ENCODE assay signal across 20 cellular contexts in the genomic region with DNA sequence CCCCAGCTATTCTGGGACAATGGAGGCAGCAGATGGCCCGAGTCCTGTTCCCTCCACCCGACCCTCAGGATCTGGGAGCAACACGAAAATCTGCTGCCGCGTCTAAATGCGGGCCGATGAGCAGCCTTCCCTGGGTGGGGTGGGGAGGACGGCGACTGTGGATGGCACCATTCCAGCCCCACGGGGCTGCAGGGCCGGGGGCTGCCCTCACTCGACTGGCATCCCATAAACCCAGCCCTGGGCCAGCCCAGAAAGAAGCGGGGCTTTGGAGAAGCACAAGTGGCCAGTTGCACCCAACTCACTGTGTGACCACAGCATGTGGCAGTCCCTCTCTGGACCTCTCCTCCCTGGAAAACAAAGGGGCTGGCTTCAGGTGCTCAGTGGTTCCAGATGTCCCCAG. TPM values are rescaled to one million over a fixed set of nuclear protein-coding genes. Genes with fewer than 3 reads are reported as not detected.
DNase-seq lines count a peak whose midpoint lies in the region; ATAC-seq, FAIRE-seq and TF ChIP-seq lines count a peak whose summit lies in the region.
"Had no signal": no experiment of that assay in that cellular context is flagged by ENCODE, and none has a peak within 500 bp of the region (broad histone marks: within the 10 kb centered on the region; RNA-seq: fewer than 3 reads in every experiment).

No MANE protein-coding gene starts in this region.

- FAIRE-seq in H1 (lab: Jason Lieb, UNC) = no peak
- FAIRE-seq in GM19239 (lab: Jason Lieb, UNC) = no peak
- FAIRE-seq: H54 had no signal

- H2BK120ac ChIP-seq in H1 (replicated peaks; ENCODE audit: low read depth, low read length) = no peak overlapping the region

- POLR2A ChIA-PET in activated CD8-positive, alpha-beta T cell treated with anti-CD3 and anti-CD28 coated beads, Interleukin-2, amount 10 ng/mL, durations not matched to agents 7 days and 5 days (lab: Charles Lee) = no interaction called here
- POLR2A ChIA-PET in activated CD8-positive, alpha-beta T cell treated with anti-CD3 and anti-CD28 coated beads for 36 hours (lab: Charles Lee) = no interaction called here
- POLR2A ChIA-PET in H1 (lab: Charles Lee; ENCODE audit: partially characterized antibody) = interaction anchor here (0.6 kb wide), 1 partner anchor 161 kb away, joined by 3 read pairs; no protein-coding TSS in a partner anchor

- no peak overlapping the region for H4K8ac ChIP-seq in H1 (ENCODE audit: extremely low read depth, insufficient read depth, low read length)

- 82% methylated on average over 13 of the region's 13 CpGs; no CpG with 5 or more reads in 1 of the 2 experiments for WGBS in H1 (ENCODE audit: extremely low coverage in 1 of 2, insufficient coverage in 1 of 2, insufficient read length in 1 of 2, insufficient replicate concordance in 2 of 2, low coverage in 1 of 2, low lambda C conversion rate in 2 of 2, missing lambda C conversion rate in 1 of 2), 2 experiments

- no peak overlapping the region for H3K56ac ChIP-seq in H1 (replicated peaks; ENCODE audit: insufficient read length, low read depth, low read length)

- H3K4me2 ChIP-seq in H1 (ENCODE audit: insufficient read depth in 1 of 2, low read depth in 2 of 2, low read length in 2 of 2) = no peak overlapping the region

- no peak overlapping the region for H3K9ac ChIP-seq in H1 (replicated peaks in 1 of 4; ENCODE audit: extremely low read depth in 1 of 4, low read depth in 3 of 4, low read length in 3 of 4)

- TF ChIP-seq POLR2A in H1 (IDR thresholded peaks at IDR 0.05; ENCODE audit: control extremely low read depth in 1 of 2, low read depth in 2 of 2, low read length in 2 of 2) = no peak

- H3K4me3 ChIP-seq in H1 (ENCODE audit: extremely low read depth in 1 of 4, insufficient read depth in 2 of 4, low read depth in 3 of 4, low read length in 4 of 4) = no peak overlapping the region

- H3K4me3 Mint-ChIP-seq in activated CD8-positive, alpha-beta T cell treated with anti-CD3 and anti-CD28 coated beads, Interleukin-2, amount 10 ng/mL, durations not matched to agents 7 days and 5 days = no peak overlapping the region
- no peak overlapping the region for H3K4me3 Mint-ChIP-seq in activated CD8-positive, alpha-beta T cell treated with anti-CD3 and anti-CD28 coated beads for 36 hours
- H3K4me3 Mint-ChIP-seq in stimulated activated effector memory CD8-positive, alpha-beta T cell treated with anti-CD3 and anti-CD28 coated beads, Interleukin-12 subunit alpha, Interleukin-12 subunit beta, amount 100 ng/mL, for 72 hours = no peak overlapping the region
- H3K4me3 Mint-ChIP-seq: CD8-positive, alpha-beta memory T cell had no signal

- TF ChIP-seq RAD21 in H1 (IDR thresholded peaks at IDR 0.05 in 1 of 2, conservative IDR thresholded peaks at IDR 0.05 in 1 of 2; ENCODE audit: low read depth in 2 of 2, low read length in 2 of 2) = no peak

- H3K79me2 ChIP-seq in H1 (ENCODE audit: control insufficient read depth in 1 of 2, insufficient read depth in 2 of 2, low read length in 2 of 2) = no peaks in the 10 kb centered on the region; a peak in 1 of 4 replicates

- no peak overlapping the region for H4K91ac ChIP-seq in H1 (replicated peaks; ENCODE audit: insufficient read length, low read length)

- no peaks in the 10 kb centered on the region; the same call in 1 of the 2 replicates for H3K23me2 ChIP-seq in H1 (ENCODE audit: low read depth, low read length)

- H3K27ac ChIP-seq in H1 (ENCODE audit: low read depth, low read length) = no peak overlapping the region
- H3K27ac ChIP-seq: C4-2B had no signal

- intact Hi-C loops in activated CD8-positive, alpha-beta T cell treated with anti-CD3 and anti-CD28 coated beads for 36 hours (cut with micrococcal nuclease) = no loop called here

- H3K79me1 ChIP-seq in H1 (ENCODE audit: low read depth, low read length) = no peaks in the 10 kb centered on the region

- H3K4me1 ChIP-seq in H1 (replicated peaks in 1 of 4; ENCODE audit: control insufficient read depth in 3 of 4, insufficient read depth in 4 of 4, low read length in 3 of 4) = no peaks in the 10 kb centered on the region; a peak in 4 of 7 replicates

- CTCF ChIA-PET in activated CD8-positive, alpha-beta T cell treated with anti-CD3 and anti-CD28 coated beads, Interleukin-2, amount 10 ng/mL, durations not matched to agents 7 days and 5 days (lab: Charles Lee) = interaction anchor here (1.0 kb wide), 1 partner anchor 9 kb away, joined by 3 read pairs; no protein-coding TSS in a partner anchor
- CTCF ChIA-PET in activated CD8-positive, alpha-beta T cell treated with anti-CD3 and anti-CD28 coated beads for 36 hours (lab: Charles Lee) = interaction anchor here (1.0 kb wide), 1 partner anchor 25 kb away, joined by 3 read pairs; no protein-coding TSS in a partner anchor
- CTCF ChIA-PET in H1 (lab: Charles Lee; ENCODE audit: partially characterized antibody) = interaction anchor here (0.9 to 1.4 kb wide), 9 partner anchors 8 to 151 kb away, joined by 3 to 5 read pairs (median 3); a partner anchor contains a TSS

- no peaks in the 10 kb centered on the region; a peak in 1 of 8 replicates for H3K36me3 ChIP-seq in H1 (ENCODE audit: control insufficient read depth in 2 of 4, insufficient read depth in 4 of 4, low read length in 3 of 4)

- H3K27me3 Mint-ChIP-seq in activated CD8-positive, alpha-beta T cell treated with anti-CD3 and anti-CD28 coated beads, Interleukin-2, amount 10 ng/mL, durations not matched to agents 7 days and 5 days (ENCODE audit: low read depth) = no peaks in the 10 kb centered on the region
- no peaks in the 10 kb centered on the region for H3K27me3 Mint-ChIP-seq in activated CD8-positive, alpha-beta T cell treated with anti-CD3 and anti-CD28 coated beads for 36 hours
- H3K27me3 Mint-ChIP-seq: CD8-positive, alpha-beta memory T cell had no signal

- no peak overlapping the region for H2BK5ac ChIP-seq in H1 (ENCODE audit: low read depth, low read length)

- H4K20me1 ChIP-seq in H1 (replicated peaks in 1 of 2; ENCODE audit: control insufficient read depth in 1 of 2, insufficient read depth in 2 of 2, low read length in 2 of 2) = peaks cover 0 to 2% of the 10 kb centered on the region in 2 experiments

- H2BK20ac ChIP-seq in H1 (ENCODE audit: low read length) = no peak overlapping the region

- H3K4me1 Mint-ChIP-seq in activated CD8-positive, alpha-beta T cell treated with anti-CD3 and anti-CD28 coated beads, Interleukin-2, amount 10 ng/mL, durations not matched to agents 7 days and 5 days (ENCODE audit: low read depth) = peaks cover 13% of the 10 kb centered on the region
- peaks cover 9% of the 10 kb centered on the region for H3K4me1 Mint-ChIP-seq in activated CD8-positive, alpha-beta T cell treated with anti-CD3 and anti-CD28 coated beads for 36 hours (ENCODE audit: low read depth)
- peaks cover 23% of the 10 kb centered on the region for H3K4me1 Mint-ChIP-seq in stimulated activated effector memory CD8-positive, alpha-beta T cell treated with anti-CD3 and anti-CD28 coated beads, Interleukin-12 subunit alpha, Interleukin-12 subunit beta, amount 100 ng/mL, for 72 hours

- no peak overlapping the region for H3K14ac ChIP-seq in H1 (ENCODE audit: insufficient read length)

- no peak overlapping the region for H3K23ac ChIP-seq in H1 (ENCODE audit: insufficient read length)

- H2AFZ ChIP-seq in H1 (ENCODE audit: low read length) = no peak overlapping the region

- no peak overlapping the region for H3K18ac ChIP-seq in H1 (ENCODE audit: extremely low read depth, low read length)

- H3K9me3 ChIP-seq in H1 (ENCODE audit: insufficient read depth in 2 of 2, low read depth in 1 of 2, low read length in 1 of 2) = no peaks in the 10 kb centered on the region

- no peak overlapping the region for H2AK5ac ChIP-seq in H1 (ENCODE audit: low read depth, low read length)

- no peak for TF ChIP-seq CTCF in activated CD8-positive, alpha-beta T cell treated with anti-CD3 and anti-CD28 coated beads for 36 hours (IDR thresholded peaks at IDR 0.05)
- TF ChIP-seq CTCF in H1 (IDR thresholded peaks at IDR 0.05; ENCODE audit: control extremely low read depth in 1 of 3, insufficient read depth in 1 of 3, low read depth in 1 of 3, low read length in 3 of 3) = no peak

- H2BK15ac ChIP-seq in H1 (ENCODE audit: low read length) = no peak overlapping the region

- H3K9me3 Mint-ChIP-seq in activated CD8-positive, alpha-beta T cell treated with anti-CD3 and anti-CD28 coated beads, Interleukin-2, amount 10 ng/mL, durations not matched to agents 7 days and 5 days (ENCODE audit: insufficient read depth) = no peaks in the 10 kb centered on the region
- no peaks in the 10 kb centered on the region for H3K9me3 Mint-ChIP-seq in activated CD8-positive, alpha-beta T cell treated with anti-CD3 and anti-CD28 coated beads for 36 hours
- no peaks in the 10 kb centered on the region for H3K9me3 Mint-ChIP-seq in stimulated activated effector memory CD8-positive, alpha-beta T cell treated with anti-CD3 and anti-CD28 coated beads, Interleukin-12 subunit alpha, Interleukin-12 subunit beta, amount 100 ng/mL, for 72 hours
- H3K9me3 Mint-ChIP-seq: CD8-positive, alpha-beta memory T cell had no signal

- 0 out of 2 replicates have a peak overlapping the region, but pooled peaks have one; percentile 14 for H2BK12ac ChIP-seq in H1 (ENCODE audit: low read depth, low read length)

- no peak for TF ChIP-seq EP300 in H1 (IDR thresholded peaks at IDR 0.05; ENCODE audit: borderline replicate concordance in 1 of 2, low read depth in 2 of 2, low read length in 2 of 2)

- H3K36me3 Mint-ChIP-seq in activated CD8-positive, alpha-beta T cell treated with anti-CD3 and anti-CD28 coated beads, Interleukin-2, amount 10 ng/mL, durations not matched to agents 7 days and 5 days (ENCODE audit: low read depth) = peaks cover 43% of the 10 kb centered on the region
- H3K36me3 Mint-ChIP-seq in activated CD8-positive, alpha-beta T cell treated with anti-CD3 and anti-CD28 coated beads for 36 hours (ENCODE audit: low read depth) = peaks cover 27% of the 10 kb centered on the region
- peaks cover 74% of the 10 kb centered on the region for H3K36me3 Mint-ChIP-seq in stimulated activated effector memory CD8-positive, alpha-beta T cell treated with anti-CD3 and anti-CD28 coated beads, Interleukin-12 subunit alpha, Interleukin-12 subunit beta, amount 100 ng/mL, for 72 hours

- no peak overlapping the region for H3K4ac ChIP-seq in H1 (replicated peaks; ENCODE audit: insufficient read length, low read depth, low read length)

- peak overlapping the region; percentile 9 for H3K27ac Mint-ChIP-seq in activated CD8-positive, alpha-beta T cell treated with anti-CD3 and anti-CD28 coated beads, Interleukin-2, amount 10 ng/mL, durations not matched to agents 7 days and 5 days
- no peak overlapping the region for H3K27ac Mint-ChIP-seq in activated CD8-positive, alpha-beta T cell treated with anti-CD3 and anti-CD28 coated beads for 36 hours
- peak overlapping the region; percentile 58 for H3K27ac Mint-ChIP-seq in stimulated activated effector memory CD8-positive, alpha-beta T cell treated with anti-CD3 and anti-CD28 coated beads, Interleukin-12 subunit alpha, Interleukin-12 subunit beta, amount 100 ng/mL, for 72 hours
- H3K27ac Mint-ChIP-seq: CD8-positive, alpha-beta memory T cell had no signal

- H3K27me3 ChIP-seq in H1 (replicated peaks in 1 of 4; ENCODE audit: control insufficient read depth in 3 of 4, extremely low read depth in 1 of 4, insufficient read depth in 3 of 4, low read length in 3 of 4) = no peaks in the 10 kb centered on the region; a peak in 1 of 7 replicates

- no peak for ATAC-seq in activated CD8-positive, alpha-beta T cell treated with anti-CD3 and anti-CD28 coated beads, Interleukin-2, amount 10 ng/mL, durations not matched to agents 7 days and 5 days
- no peak for ATAC-seq in activated CD8-positive, alpha-beta T cell treated with anti-CD3 and anti-CD28 coated beads for 36 hours
- ATAC-seq in stimulated activated effector memory CD8-positive, alpha-beta T cell treated with anti-CD3 and anti-CD28 coated beads, Interleukin-12 subunit alpha, Interleukin-12 subunit beta, amount 100 ng/mL, for 72 hours = no peak
- no peak for ATAC-seq in GM21360 (IDR thresholded peaks at IDR 0.05; ENCODE audit: unreplicated experiment)

- DNase-seq in activated CD8-positive, alpha-beta T cell treated with anti-CD3 and anti-CD28 coated beads, Interleukin-2, amount 10 ng/mL, durations not matched to agents 7 days and 5 days = no peak
- no peak for DNase-seq in activated CD8-positive, alpha-beta T cell treated with anti-CD3 and anti-CD28 coated beads for 36 hours
- DNase-seq in NCI-H1694 treated with DMSO at 0.1 percent for 48 hours (lab: John Stamatoyannopoulos, UW) (peak; percentile 74), H1 (ENCODE audit: low read depth in 1 of 2, low spot score in 2 of 2) (no peak), GM19239 (ENCODE audit: insufficient read length, low spot score) (no peak)
- no peak for DNase-seq in stimulated activated effector memory CD8-positive, alpha-beta T cell treated with anti-CD3 and anti-CD28 coated beads, Interleukin-12 subunit alpha, Interleukin-12 subunit beta, amount 100 ng/mL, for 72 hours (ENCODE audit: low spot score in 2 of 2)
- no peak for DNase-seq in activated CD4-positive, alpha-beta T cell treated with anti-CD3 and anti-CD28 coated beads for 48 hours
- DNase-seq: Calu3; CD8-positive, alpha-beta memory T cell; DMS53; GDM1; Karpas-422; MV-4-11; NCI-H187 treated with DMSO at 0.1 percent for 48 hours; NCI-H226; NCI-H510A treated with DMSO at 0.1 percent for 48 hours; SHP77 had no signal

- no peak overlapping the region for H4K5ac ChIP-seq in H1 (ENCODE audit: insufficient read length, low read depth, low read length)

RNA-seq across cellular contexts. Expression of a gene that starts 18.6 kb away (rescaled TPM):
- 100 to 1,000 TPM; 227 to 232 TPM for total RNA-seq in activated CD8-positive, alpha-beta T cell treated with anti-CD3 and anti-CD28 coated beads, Interleukin-2, amount 10 ng/mL, durations not matched to agents 7 days and 5 days
- 100 to 1,000 TPM; 155 to 160 TPM for total RNA-seq in activated CD8-positive, alpha-beta T cell treated with anti-CD3 and anti-CD28 coated beads for 36 hours
- 1.7 and 1.8 TPM in 2 replicates for total RNA-seq in H1 (2021; fragmentation: NEBNext Ultra II Directional; extraction: Animal tissue kit (Norgen Biotek cat#: 25700))
- 5.5 and 8.0 TPM in 2 replicates for polyA plus RNA-seq in H1 (2011; rRNA removed)
- polyA plus RNA-seq in H1 (2011; cell fraction: cytosol; rRNA removed) = 5.4 TPM
- 11.5 TPM for polyA plus RNA-seq in H1 (2011; cell fraction: nucleus; rRNA removed)
- polyA plus RNA-seq in H1 (2012, experiment 1 of 2) = 1.7 to 3.1 TPM (median 2.6 TPM) in 4 replicates
- polyA plus RNA-seq in H1 (2012, experiment 2 of 2) = 1.5 TPM
- 2.4 TPM for polyA plus RNA-seq in H1 (2013, experiment 1 of 2)
- 2.8 TPM for polyA plus RNA-seq in H1 (2013, experiment 2 of 2)
- polyA minus RNA-seq in H1 (2011; rRNA and poly(A)+ RNA removed) = 1.3 and 1.6 TPM in 2 replicates
- polyA minus RNA-seq in H1 (2011; cell fraction: cytosol; rRNA and poly(A)+ RNA removed) = 6.8 TPM
- polyA minus RNA-seq in H1 (2011; cell fraction: nucleus; rRNA and poly(A)+ RNA removed) = 4.9 TPM

RNA-seq across cellular contexts. Expression of a gene that starts 40.3 kb away (rescaled TPM):
- under 1 TPM; 0.05 to 0.08 TPM for total RNA-seq in activated CD8-positive, alpha-beta T cell treated with anti-CD3 and anti-CD28 coated beads, Interleukin-2, amount 10 ng/mL, durations not matched to agents 7 days and 5 days
- total RNA-seq in activated CD8-positive, alpha-beta T cell treated with anti-CD3 and anti-CD28 coated beads for 36 hours = under 1 TPM; 0.51 to 0.52 TPM
- total RNA-seq in H1 (2021; fragmentation: NEBNext Ultra II Directional; extraction: Animal tissue kit (Norgen Biotek cat#: 25700)) = 0.63 and 0.88 TPM in 2 replicates
- 0.88 and 1.3 TPM in 2 replicates for polyA plus RNA-seq in H1 (2011; rRNA removed)
- 0.70 TPM for polyA plus RNA-seq in H1 (2011; cell fraction: cytosol; rRNA removed)
- 2.5 TPM for polyA plus RNA-seq in H1 (2011; cell fraction: nucleus; rRNA removed)
- 0.71 to 1.4 TPM (median 0.83 TPM) in 4 replicates for polyA plus RNA-seq in H1 (2012, experiment 1 of 2)
- 0.37 TPM for polyA plus RNA-seq in H1 (2012, experiment 2 of 2)
- 0.41 TPM for polyA plus RNA-seq in H1 (2013, experiment 1 of 2)
- 0.35 TPM for polyA plus RNA-seq in H1 (2013, experiment 2 of 2)
- 0.50 and 0.54 TPM in 2 replicates for polyA minus RNA-seq in H1 (2011; rRNA and poly(A)+ RNA removed)
- 0.73 TPM for polyA minus RNA-seq in H1 (2011; cell fraction: cytosol; rRNA and poly(A)+ RNA removed)
- polyA minus RNA-seq in H1 (2011; cell fraction: nucleus; rRNA and poly(A)+ RNA removed) = 0.40 TPM

RNA-seq across cellular contexts. Expression of a gene that starts 51.7 kb away (rescaled TPM):
- total RNA-seq in activated CD8-positive, alpha-beta T cell treated with anti-CD3 and anti-CD28 coated beads, Interleukin-2, amount 10 ng/mL, durations not matched to agents 7 days and 5 days = under 1 TPM in 1 of 2 experiments, not detected in 1; 0.31 TPM
- under 1 TPM; 0.09 to 0.18 TPM for total RNA-seq in activated CD8-positive, alpha-beta T cell treated with anti-CD3 and anti-CD28 coated beads for 36 hours
- 14.4 and 14.6 TPM in 2 replicates for total RNA-seq in H1 (2021; fragmentation: NEBNext Ultra II Directional; extraction: Animal tissue kit (Norgen Biotek cat#: 25700))
- polyA plus RNA-seq in H1 (2011; rRNA removed) = 13.5 and 17.4 TPM in 2 replicates
- polyA plus RNA-seq in H1 (2011; cell fraction: cytosol; rRNA removed) = 11.2 TPM
- 23.7 TPM for polyA plus RNA-seq in H1 (2011; cell fraction: nucleus; rRNA removed)
- 7.9 to 13.1 TPM (median 11.6 TPM) in 4 replicates for polyA plus RNA-seq in H1 (2012, experiment 1 of 2)
- 11.4 TPM for polyA plus RNA-seq in H1 (2012, experiment 2 of 2)
- 9.2 TPM for polyA plus RNA-seq in H1 (2013, experiment 1 of 2)
- polyA plus RNA-seq in H1 (2013, experiment 2 of 2) = 9.2 TPM
- 6.8 and 7.5 TPM in 2 replicates for polyA minus RNA-seq in H1 (2011; rRNA and poly(A)+ RNA removed)
- 11.4 TPM for polyA minus RNA-seq in H1 (2011; cell fraction: cytosol; rRNA and poly(A)+ RNA removed)
- 5.0 TPM for polyA minus RNA-seq in H1 (2011; cell fraction: nucleus; rRNA and poly(A)+ RNA removed)

Comparison
In these comparisons a context has a peak if more than half of its experiments do, and no peak if none do; other contexts are left out.
1. RNA of a gene that starts 18.6 kb away (total RNA-seq): 227 to 232 TPM in activated CD8-positive, alpha-beta T cell treated with anti-CD3 and anti-CD28 coated beads, Interleukin-2, amount 10 ng/mL, durations not matched to agents 7 days and 5 days and 155 to 160 TPM in activated CD8-positive, alpha-beta T cell treated with anti-CD3 and anti-CD28 coated beads for 36 hours; 1.7 to 1.8 TPM in H1; every median in the first group is over 10 times any median in the second.
2. RNA of a gene that starts 51.7 kb away (total RNA-seq): 14.4 to 14.6 TPM in H1; 0.31 TPM in activated CD8-positive, alpha-beta T cell treated with anti-CD3 and anti-CD28 coated beads, Interleukin-2, amount 10 ng/mL, durations not matched to agents 7 days and 5 days and 0.09 to 0.18 TPM in activated CD8-positive, alpha-beta T cell treated with anti-CD3 and anti-CD28 coated beads for 36 hours; every median in the first group is over 10 times any median in the second.